Comparison of ENCODE assay signal across 8 cellular contexts in the genomic region with DNA sequence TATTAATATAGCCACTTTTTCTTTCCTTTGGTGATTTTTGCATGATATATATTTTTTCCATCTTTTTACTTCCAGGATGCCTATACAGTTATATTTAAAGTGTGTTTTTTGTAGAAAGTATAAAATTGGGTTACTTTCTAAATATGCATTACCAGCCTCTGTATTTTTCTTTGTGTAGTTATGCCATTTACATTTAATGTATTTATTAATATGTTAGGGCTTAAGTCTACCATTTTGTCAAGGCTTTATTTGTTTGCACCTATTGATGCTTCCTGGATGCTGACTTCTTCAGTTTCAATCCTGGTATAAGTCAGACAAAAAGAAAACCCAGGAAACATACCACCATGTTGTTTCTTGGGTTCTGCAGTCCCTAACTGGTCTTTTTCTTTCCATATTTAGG.
"Had no signal": no experiment of that assay in that cellular context is flagged by ENCODE, and none has a peak within 500 bp of the region (broad histone marks: within the 10 kb centered on the region; RNA-seq: fewer than 3 reads in every experiment).

No MANE protein-coding gene starts in this region.

- H3K4me3 ChIP-seq: GM12878 had no signal

- DNase-seq: GDM1, GF-D8 had no signal

- FAIRE-seq: G401.6, GM12878, GM12891, GM12892, GM18507, GM19239 had no signal

- ATAC-seq: GM12878 had no signal
